In the genomic region with DNA sequence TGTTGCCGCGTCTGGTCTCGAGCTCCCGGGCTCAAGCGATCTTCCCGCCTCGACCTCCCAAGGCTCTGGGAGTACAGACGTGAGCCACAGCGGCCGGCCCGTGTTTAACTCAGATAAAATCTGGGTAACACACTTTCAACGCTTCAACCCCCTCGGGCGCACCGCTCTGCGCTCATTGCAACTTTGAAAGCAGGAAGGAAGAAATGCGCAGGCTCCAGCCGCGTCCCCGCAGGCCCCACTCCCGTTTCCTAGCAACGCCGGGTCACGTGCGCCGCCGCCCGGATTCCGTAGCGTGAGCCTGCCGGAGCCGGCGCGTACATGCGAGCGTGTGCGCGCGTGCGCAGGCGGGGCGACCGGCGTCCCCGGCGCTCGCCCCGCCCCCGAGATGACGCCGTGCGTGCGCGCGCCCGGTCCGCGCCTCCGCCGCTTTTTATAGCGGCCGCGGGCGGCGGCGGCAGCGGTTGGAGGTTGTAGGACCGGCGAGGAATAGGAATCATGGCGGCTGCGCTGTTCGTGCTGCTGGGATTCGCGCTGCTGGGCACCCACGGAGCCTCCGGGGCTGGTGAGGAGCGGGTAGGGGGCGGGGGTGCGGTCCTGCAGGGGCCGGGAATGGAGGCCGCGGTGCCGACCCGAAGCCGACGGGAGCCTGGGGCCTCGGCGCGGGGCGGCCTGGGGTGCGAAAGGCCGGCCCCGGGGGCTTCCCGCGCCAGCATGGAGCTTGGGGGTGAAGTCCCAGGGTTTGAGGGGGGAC, we compare ENCODE assay signal across 8 cellular contexts. TPM values are rescaled to one million over a fixed set of nuclear protein-coding genes. Genes with fewer than 3 reads are reported as not detected.
DNase-seq lines count a peak whose midpoint lies in the region; ATAC-seq, FAIRE-seq and TF ChIP-seq lines count a peak whose summit lies in the region.

Gene BSG, plus strand, starts transcription at position 457 of the 751 bp plus-strand sequence. Its CDS starts 39 bp downstream, at position 496.

- CTCF ChIA-PET in Calu3 (lab: Charles Lee) (interaction anchor here (0.6 kb wide), 1 partner anchor 1175 kb away, joined by 3 read pairs; no protein-coding TSS in a partner anchor), OCI-LY7 (lab: Charles Lee; ENCODE audit: unreplicated experiment) (interaction anchor here (0.6 kb wide), 1 partner anchor 70 kb away, joined by 6 read pairs; no protein-coding TSS in a partner anchor), endothelial cell of umbilical vein (lab: Charles Lee) (interaction anchor here (0.8 to 1.9 kb wide), 2 partner anchors 12 to 62 kb away, joined by 5 to 7 read pairs; no protein-coding TSS in a partner anchor)

- peaks cover 32% of the 10 kb centered on the region for H3K4me1 ChIP-seq in OCI-LY7 (ENCODE audit: insufficient read depth, low read length, poor library complexity, severe bottlenecking)
- H3K4me1 ChIP-seq in endothelial cell of umbilical vein (ENCODE audit: control insufficient read depth, extremely low read depth, insufficient read depth, low read length), result peaks cover 28% of the 10 kb centered on the region

- peak; percentile 68 for ATAC-seq in GM21526 (IDR thresholded peaks at IDR 0.05; ENCODE audit: low FRiP score, unreplicated experiment)

- peaks cover 21% of the 10 kb centered on the region for H3K36me3 ChIP-seq in OCI-LY7 (ENCODE audit: insufficient read depth, low read length)
- no peaks in the 10 kb centered on the region for H3K36me3 ChIP-seq in endothelial cell of umbilical vein (ENCODE audit: control insufficient read depth in 2 of 2, extremely low read depth in 1 of 2, insufficient read depth in 2 of 2, low read length in 2 of 2)

- no peaks in the 10 kb centered on the region for H3K9me2 ChIP-seq in OCI-LY7 (ENCODE audit: insufficient read depth, low read length)

- H3K9ac ChIP-seq in endothelial cell of umbilical vein (replicated peaks; ENCODE audit: extremely low read depth, insufficient read depth, low read length), result peak within 1 kb of the TSS; percentile 81

- TF ChIP-seq CTCF in Calu3 (IDR thresholded peaks at IDR 0.05; ENCODE audit: unreplicated experiment), result no peak
- no peak for TF ChIP-seq CTCF in OCI-LY7 (conservative IDR thresholded peaks at IDR 0.05; ENCODE audit: low read length)
- no peak for TF ChIP-seq CTCF in endothelial cell of umbilical vein (IDR thresholded peaks at IDR 0.05; ENCODE audit: extremely low read depth in 1 of 2, insufficient read depth in 1 of 2, low read depth in 1 of 2, low read length in 2 of 2)

- peaks cover 6% of the 10 kb centered on the region; the same call in 1 of the 2 replicates for H4K20me1 ChIP-seq in OCI-LY7 (ENCODE audit: insufficient read depth, low read length)
- peaks cover 2% of the 10 kb centered on the region for H4K20me1 ChIP-seq in endothelial cell of umbilical vein (replicated peaks; ENCODE audit: control insufficient read depth, extremely low read depth, insufficient read depth, low read length)

- POLR2A ChIA-PET in OCI-LY7 (lab: Charles Lee) (interaction anchor here (0.6 to 0.9 kb wide), 2 partner anchors 15 to 41 kb away, joined by 3 to 7 read pairs; partner anchors contain the start of gene CDC34), endothelial cell of umbilical vein (lab: Charles Lee) (interaction anchor here (0.7 to 0.8 kb wide), 2 partner anchors 13 to 65 kb away, joined by 3 read pairs; no protein-coding TSS in a partner anchor)

- no peaks in the 10 kb centered on the region for H3K9me3 Mint-ChIP-seq in Calu3 (ENCODE audit: low read depth, unreplicated experiment)

- H3K27ac Mint-ChIP-seq in Calu3 (ENCODE audit: unreplicated experiment), result peak within 1 kb of the TSS; percentile 98

- no peaks in the 10 kb centered on the region for H3K27me3 Mint-ChIP-seq in Calu3 (ENCODE audit: unreplicated experiment)

- TSS peak; percentile 38 for BruUV-seq in Calu3 (replicated peaks; lab: Mats Ljungman, UMichigan)
- BruUV-seq in OCI-LY7 (replicated peaks; lab: Mats Ljungman, UMichigan), result no TSS peak
- BruUV-seq in endothelial cell of umbilical vein (replicated peaks; lab: Mats Ljungman, UMichigan), result no TSS peak

- intact Hi-C loops in Calu3 (cut with micrococcal nuclease; ENCODE audit: unreplicated experiment), result no loop called here
- intact Hi-C loops in OCI-LY7 (cut with micrococcal nuclease; ENCODE audit: unreplicated experiment), result loop anchor here (2.0 to 5.0 kb wide), 4 partner anchors 40 to 225 kb away; partner anchors contain the start of genes CDC34, POLRMT, PTBP1 and RNF126
- intact Hi-C loops in endothelial cell of umbilical vein (cut with micrococcal nuclease), result loop anchor here (1.0 to 2.0 kb wide), 3 partner anchors 16 to 62 kb away; partner anchors contain the start of gene HCN2

- dilution Hi-C loops in endothelial cell of umbilical vein (cut with MboI; ENCODE audit: extremely low pct_ligation_motif_present, low sequenced_read_pairs), result no loop called here

- H3K27me3 ChIP-seq in endothelial cell of umbilical vein (ENCODE audit: control insufficient read depth in 2 of 2, insufficient read depth in 2 of 2, low read length in 2 of 2), result no peaks in the 10 kb centered on the region

- H3K36me3 Mint-ChIP-seq in Calu3 (ENCODE audit: insufficient read depth, unreplicated experiment), result peaks cover 43% of the 10 kb centered on the region

- H2AFZ ChIP-seq in OCI-LY7 (ENCODE audit: low read length), result peak within 1 kb of the TSS; percentile 53
- peak within 1 kb of the TSS; percentile 77 for H2AFZ ChIP-seq in endothelial cell of umbilical vein (ENCODE audit: low read depth, low read length)

- peak within 1 kb of the TSS; percentile 88 for H3K27ac ChIP-seq in OCI-LY7 (ENCODE audit: low read depth, low read length, poor library complexity, severe bottlenecking)
- H3K27ac ChIP-seq in endothelial cell of umbilical vein (ENCODE audit: insufficient read depth, low read depth, low read length), result peak within 1 kb of the TSS; percentile 72

- peak; percentile 96 for DNase-seq in Calu3
- peak; percentile 99 for DNase-seq in HuH-7.5 (ENCODE audit: low spot score)
- DNase-seq in OCI-LY7 (ENCODE audit: low spot score), result peak; percentile 99
- DNase-seq in activated T-cell treated with anti-CD3 and anti-CD28 coated beads for 1 hour (ENCODE audit: low read depth), result peak; percentile 95
- peak; percentile 97 for DNase-seq in endothelial cell of umbilical vein (ENCODE audit: low read depth, low spot score)
- peak; percentile 96 for DNase-seq in middle frontal gyrus (ENCODE audit: extremely low spot score, low spot score)
- DNase-seq in stimulated activated CD8-positive, alpha-beta memory T cell treated with anti-CD3 and anti-CD28 coated beads, Interleukin-2, amount 100 ng/mL, for 48 hours (ENCODE audit: low read depth in 2 of 2), result peak; percentile 98 to 99

- H3K4me3 Mint-ChIP-seq in Calu3 (ENCODE audit: low read depth, unreplicated experiment), result peak within 1 kb of the TSS; percentile 96

- TF ChIP-seq POLR2A in endothelial cell of umbilical vein (IDR thresholded peaks at IDR 0.05; ENCODE audit: low read depth, low read length), result peak; percentile 99

- peak within 1 kb of the TSS; percentile 95 for H3K4me3 ChIP-seq in OCI-LY7 (ENCODE audit: low read depth, low read length, poor library complexity, severe bottlenecking)
- H3K4me3 ChIP-seq in endothelial cell of umbilical vein (replicated peaks in 1 of 3; ENCODE audit: insufficient read depth in 1 of 3, low read depth in 1 of 3, low read length in 3 of 3), result peak within 1 kb of the TSS; percentile 68 to 92 (median 88)

- H3K79me2 ChIP-seq in OCI-LY7 (ENCODE audit: insufficient read depth, low read depth, low read length) (peaks cover 47% of the 10 kb centered on the region), endothelial cell of umbilical vein (ENCODE audit: control insufficient read depth, insufficient read depth, low read length) (peaks cover 46% of the 10 kb centered on the region)

- H3K9me3 ChIP-seq in OCI-LY7 (ENCODE audit: low read length) (no peaks in the 10 kb centered on the region), endothelial cell of umbilical vein (replicated peaks; ENCODE audit: control insufficient read depth, insufficient read depth, low read length) (no peaks in the 10 kb centered on the region)

- H3K9me1 ChIP-seq in endothelial cell of umbilical vein (replicated peaks; ENCODE audit: control insufficient read depth, extremely low read depth, insufficient read depth, low read length), result no peaks in the 10 kb centered on the region

- FAIRE-seq in endothelial cell of umbilical vein (lab: Jason Lieb, UNC), result peak; percentile 96

- H3K4me2 ChIP-seq in OCI-LY7 (ENCODE audit: low read length) (peak within 1 kb of the TSS; percentile 78), endothelial cell of umbilical vein (ENCODE audit: insufficient read depth, low read length) (peak within 1 kb of the TSS; percentile 87)

- peaks cover 16% of the 10 kb centered on the region for H3K4me1 Mint-ChIP-seq in Calu3 (ENCODE audit: low read depth, unreplicated experiment)

TF ChIP-seq in endothelial cell of umbilical vein, 7 proteins besides CTCF, POLR2A, EP300 and RAD21:
- TF ChIP-seq MYC (IDR thresholded peaks at IDR 0.05; ENCODE audit: low read depth, low read length), result no peak
- peak; percentile 51 for TF ChIP-seq GATA2 (IDR thresholded peaks at IDR 0.05; ENCODE audit: insufficient read depth, insufficient read length, low read depth, low read length)
- no peak for TF ChIP-seq JUN (IDR thresholded peaks at IDR 0.05; ENCODE audit: borderline replicate concordance, insufficient read depth, insufficient read length, low read depth)
- TF ChIP-seq EZH2 (IDR thresholded peaks at IDR 0.05; ENCODE audit: borderline replicate concordance, low read depth, low read length, severe bottlenecking), result no peak
- TF ChIP-seq FOS (IDR thresholded peaks at IDR 0.05; ENCODE audit: borderline replicate concordance, insufficient read depth, low read length), result no peak
- peak; percentile 99 for TF ChIP-seq POLR2AphosphoS5 (IDR thresholded peaks at IDR 0.05; ENCODE audit: insufficient read depth, low read depth, low read length)
- TF ChIP-seq MAX (IDR thresholded peaks at IDR 0.05; ENCODE audit: insufficient read depth, insufficient read length), result peak; percentile 98

RNA-seq across cellular contexts. Expression of gene BSG, which starts in this region (rescaled TPM):
- total RNA-seq in Calu3 (2022), result 354 and 394 TPM in 2 replicates
- total RNA-seq in OCI-LY7 (2014; rRNA removed; shearing (Covaris generic)), result 158 and 180 TPM in 2 replicates
- 189 and 197 TPM in 2 replicates for total RNA-seq in OCI-LY7 (2022)
- total RNA-seq in endothelial cell of umbilical vein, result 466 and 485 TPM in 2 replicates
- polyA plus RNA-seq in endothelial cell of umbilical vein, result 661 and 823 TPM in 2 replicates
- 394 and 493 TPM in 2 replicates for polyA plus RNA-seq in endothelial cell of umbilical vein (2011; cell fraction: cytosol; rRNA removed)
- 207 and 221 TPM in 2 replicates for polyA plus RNA-seq in endothelial cell of umbilical vein (2011; cell fraction: nucleus; rRNA removed)
- polyA plus RNA-seq in endothelial cell of umbilical vein (2012), result 344 and 487 TPM in 2 replicates
- 236 and 243 TPM in 2 replicates for polyA minus RNA-seq in endothelial cell of umbilical vein
- 264 TPM for polyA minus RNA-seq in endothelial cell of umbilical vein (2011; cell fraction: cytosol; rRNA and poly(A)+ RNA removed)
- polyA minus RNA-seq in endothelial cell of umbilical vein (2011; cell fraction: nucleus; rRNA and poly(A)+ RNA removed), result 45.2 and 64.3 TPM in 2 replicates

Comparison
In these comparisons a context has a peak if more than half of its experiments do, and no peak if none do; other contexts are left out.
1. Peak in every context shown above with its lines: DNase-seq, ATAC-seq, H3K4me3 ChIP-seq and H3K27ac ChIP-seq.